20 cellular contexts compared by ENCODE assay signal in genomic region chr5:14513266-14513665, GRCh38.
"Had no signal": no experiment of that assay in that cellular context is flagged by ENCODE, and none has a peak within 500 bp of the region (broad histone marks: within the 10 kb centered on the region; RNA-seq: fewer than 3 reads in every experiment).

No MANE protein-coding gene starts in this region.

- H3K27me3 Mint-ChIP-seq: activated naive CD8-positive, alpha-beta T cell treated with anti-CD3 and anti-CD28 coated beads, Interleukin-2, amount 10 ng/mL, durations not matched to agents 7 days and 5 days; naive B cell had no signal

- H3K4me3 Mint-ChIP-seq: activated naive CD8-positive, alpha-beta T cell treated with anti-CD3 and anti-CD28 coated beads, Interleukin-2, amount 10 ng/mL, durations not matched to agents 7 days and 5 days; activated T-helper 1 cell treated with anti-CD3 and anti-CD28 coated beads, Interleukin-12 subunit alpha, Interleukin-12 subunit beta, Interleukin-2, Interleukin-4 antibody, amounts not matched to agents 30 ng/mL and 10 ng/mL and 1 ng/mL, durations not matched to agents 14 hours and 24 hours and 36 hours; brain; naive B cell; stimulated activated effector memory CD8-positive, alpha-beta T cell treated with anti-CD3 and anti-CD28 coated beads, Interleukin-12 subunit alpha, Interleukin-12 subunit beta, amount 100 ng/mL, for 72 hours had no signal

- H3K36me3 Mint-ChIP-seq: stimulated activated effector memory CD8-positive, alpha-beta T cell treated with anti-CD3 and anti-CD28 coated beads, Interleukin-12 subunit alpha, Interleukin-12 subunit beta, amount 100 ng/mL, for 72 hours had no signal

- H3K27ac Mint-ChIP-seq: activated T-helper 1 cell treated with anti-CD3 and anti-CD28 coated beads, Interleukin-12 subunit alpha, Interleukin-12 subunit beta, Interleukin-2, Interleukin-4 antibody, amounts not matched to agents 30 ng/mL and 10 ng/mL and 1 ng/mL, durations not matched to agents 14 hours and 24 hours and 36 hours; brain; stimulated activated effector memory CD8-positive, alpha-beta T cell treated with anti-CD3 and anti-CD28 coated beads, Interleukin-12 subunit alpha, Interleukin-12 subunit beta, amount 100 ng/mL, for 72 hours had no signal

- ATAC-seq: activated CD4-positive, CD25-positive, alpha-beta regulatory T cell treated with anti-CD3 and anti-CD28 coated beads, Interleukin-2, amount 50 U/mL, for 24 hours; gastrocnemius medialis; heart left ventricle; pancreas; stimulated activated effector memory CD8-positive, alpha-beta T cell treated with anti-CD3 and anti-CD28 coated beads, Interleukin-12 subunit alpha, Interleukin-12 subunit beta, amount 100 ng/mL, for 72 hours had no signal

- H3K27me3 ChIP-seq: gastrocnemius medialis, heart left ventricle, pancreas had no signal

- H3K27ac ChIP-seq: epithelial cell of prostate, gastrocnemius medialis, heart left ventricle, pancreas, thoracic aorta had no signal

- DNase-seq: activated CD4-positive, alpha-beta T cell treated with anti-CD3 and anti-CD28 coated beads, Interleukin-2, amount 50 U/mL, for 1 hour; activated CD8-positive, alpha-beta memory T cell treated with anti-CD3 and anti-CD28 coated beads for 24 hours; activated naive CD4-positive, alpha-beta T cell; activated naive CD8-positive, alpha-beta T cell treated with anti-CD3 and anti-CD28 coated beads, Interleukin-2, amount 10 ng/mL, durations not matched to agents 7 days and 5 days; central memory CD4-positive, alpha-beta T cell; cortex of kidney; effector CD4-positive, alpha-beta T cell; gastrocnemius medialis; heart left ventricle; left cardiac atrium; naive B cell; pancreas; T-helper 2 cell had no signal

- H3K4me1 ChIP-seq: gastrocnemius medialis, heart left ventricle, pancreas had no signal

- FAIRE-seq: pancreas had no signal

- H3K4me1 Mint-ChIP-seq: activated naive CD8-positive, alpha-beta T cell treated with anti-CD3 and anti-CD28 coated beads, Interleukin-2, amount 10 ng/mL, durations not matched to agents 7 days and 5 days; brain; stimulated activated effector memory CD8-positive, alpha-beta T cell treated with anti-CD3 and anti-CD28 coated beads, Interleukin-12 subunit alpha, Interleukin-12 subunit beta, amount 100 ng/mL, for 72 hours had no signal

- H3K4me3 ChIP-seq: gastrocnemius medialis, heart left ventricle, lung, pancreas, thoracic aorta had no signal

- H3K9me3 ChIP-seq: gastrocnemius medialis, pancreas had no signal
